21 cellular contexts compared by ENCODE assay signal in genomic region chr3:28322464-28322863, GRCh38. TPM values are rescaled to one million over a fixed set of nuclear protein-coding genes. Genes with fewer than 3 reads are reported as not detected.
DNase-seq lines count a peak whose midpoint lies in the region; ATAC-seq and TF ChIP-seq lines count a peak whose summit lies in the region.
"Had no signal": no experiment of that assay in that cellular context is flagged by ENCODE, and none has a peak within 500 bp of the region (broad histone marks: within the 10 kb centered on the region; RNA-seq: fewer than 3 reads in every experiment).

No MANE protein-coding gene starts in this region.

- no peak overlapping the region for H3K4me2 ChIP-seq in PC-3 (ENCODE audit: low read length)

- BruUV-seq in PC-3 (replicated peaks; lab: Mats Ljungman, UMichigan), result no TSS peak

- H3K27me3 ChIP-seq in PC-3 (ENCODE audit: low read length) (no peaks in the 10 kb centered on the region), H7 (ENCODE audit: control insufficient read depth, insufficient read depth, low read length) (no peaks in the 10 kb centered on the region)
- H3K27me3 ChIP-seq: right lobe of liver had no signal

- H3K9ac ChIP-seq in PC-3 (ENCODE audit: low read length), result no peak overlapping the region

- CTCF ChIA-PET in PC-3 (lab: Charles Lee), result interaction anchor here (0.6 kb wide), 1 partner anchor 586 kb away, joined by 3 read pairs; no protein-coding TSS in a partner anchor

- H3K36me3 ChIP-seq in PC-3 (ENCODE audit: low read depth, low read length) (peaks cover 27% of the 10 kb centered on the region), H7 (replicated peaks; ENCODE audit: control insufficient read depth, insufficient read depth, low read length) (peaks cover 1% of the 10 kb centered on the region)

- peak; percentile 49 for DNase-seq in EH (ENCODE audit: low read depth)
- peak; percentile 24 for DNase-seq in PC-3
- DNase-seq in choroid plexus epithelial cell (ENCODE audit: low read depth), result peak; percentile 61
- DNase-seq in kidney tubule cell (ENCODE audit: low spot score), result peak; percentile 59
- no peak for DNase-seq in sciatic nerve (ENCODE audit: low spot score)
- no peak for DNase-seq in H7
- DNase-seq: activated CD4-positive, alpha-beta T cell treated with anti-CD3 and anti-CD28 coated beads, Interleukin-2, amount 50 U/mL, for 4 hours; activated CD8-positive, alpha-beta memory T cell treated with anti-CD3 and anti-CD28 coated beads, Interleukin-2, amount 50 U/mL, for 4 hours; activated naive CD8-positive, alpha-beta T cell treated with anti-CD3 and anti-CD28 coated beads for 36 hours; Calu3; foreskin melanocyte; Karpas-422; NCI-H1092; NCI-H2029 treated with DMSO at 0.1 percent for 48 hours; NK-92 treated with Interleukin-12 subunit alpha and Interleukin-12 subunit beta, amount 100 ng/mL, for 24 hours; right lobe of liver; T-helper 2 cell had no signal

- no peaks in the 10 kb centered on the region for H3K4me1 ChIP-seq in PC-3 (ENCODE audit: insufficient read depth, low read length)
- H3K4me1 ChIP-seq: right lobe of liver had no signal

- no peaks in the 10 kb centered on the region for H3K79me2 ChIP-seq in PC-3 (ENCODE audit: low read length)

- no peak overlapping the region for H2AFZ ChIP-seq in PC-3 (ENCODE audit: low read length)

- TF ChIP-seq CTCF in PC-3 (conservative IDR thresholded peaks at IDR 0.05; ENCODE audit: low read depth, low read length) (no peak), choroid plexus epithelial cell (conservative IDR thresholded peaks at IDR 0.05; ENCODE audit: low read depth, low read length) (no peak)

- H3K4me3 ChIP-seq in PC-3 (ENCODE audit: low read length) (no peak overlapping the region), choroid plexus epithelial cell (ENCODE audit: low read depth, low read length) (no peak overlapping the region), H7 (ENCODE audit: insufficient read depth, low read depth, low read length) (no peak overlapping the region)
- H3K4me3 ChIP-seq: right lobe of liver had no signal

- intact Hi-C loops in PC-3 (cut with micrococcal nuclease) (loop anchor here (10.0 kb wide), 2 partner anchors 1008 to 1188 kb away; no protein-coding TSS in a partner anchor), sciatic nerve (cut with DNase I) (no loop called here)

- H3K9me3 ChIP-seq in PC-3 (ENCODE audit: low read length), result no peaks in the 10 kb centered on the region
- H3K9me3 ChIP-seq: right lobe of liver had no signal

- POLR2A ChIA-PET in PC-3 (lab: Charles Lee; ENCODE audit: unreplicated experiment), result no interaction called here

- H3F3A ChIP-seq in PC-3 (ENCODE audit: low read length, unreplicated experiment), result no peaks in the 10 kb centered on the region

- ATAC-seq in PC-3, result peak; percentile 35
- ATAC-seq in GM19395 (IDR thresholded peaks at IDR 0.05; ENCODE audit: unreplicated experiment), result no peak
- no peak for ATAC-seq in sciatic nerve
- no peak for ATAC-seq in HG02678 (IDR thresholded peaks at IDR 0.05; ENCODE audit: unreplicated experiment)
- ATAC-seq: right lobe of liver, WTC11 had no signal

- no peaks in the 10 kb centered on the region for H4K20me1 ChIP-seq in PC-3 (ENCODE audit: low read length)

- no peak overlapping the region for H3K27ac ChIP-seq in PC-3 (ENCODE audit: low read length)
- H3K27ac ChIP-seq: C4-2B, right lobe of liver had no signal

- H3K9me2 ChIP-seq in PC-3 (replicated peaks; ENCODE audit: low read length), result no peaks in the 10 kb centered on the region

RNA-seq across cellular contexts. Expression of gene ZCWPW2, which starts 26.1 kb away (rescaled TPM):
- not detected in 2 replicates for total RNA-seq in PC-3 (2014; rRNA removed)
- 3.3 TPM for total RNA-seq in sciatic nerve
- 0.28 and 0.48 TPM in 2 replicates for total RNA-seq in H7 (2014; rRNA removed; shearing (Covaris generic))
- total RNA-seq: Calu3 had no signal

RNA-seq across cellular contexts. Expression of gene AZI2, which starts 26.2 kb away (rescaled TPM):
- total RNA-seq in PC-3 (2014; rRNA removed), result 36.3 and 40.4 TPM in 2 replicates
- total RNA-seq in sciatic nerve, result 80.7 TPM
- total RNA-seq in H7 (2014; rRNA removed; shearing (Covaris generic)), result 27.0 and 50.8 TPM in 2 replicates

Comparison
In these comparisons a context has a peak if more than half of its experiments do, and no peak if none do; other contexts are left out.
1. DNase-seq: peak in EH (single experiment), PC-3 (single experiment), choroid plexus epithelial cell (single experiment) and kidney tubule cell (single experiment); none in sciatic nerve (single experiment) and H7 (single experiment).